In genomic region chr7:112420236-112420945, GRCh38 we compare ENCODE assay signal across 11 cellular contexts. TPM values are rescaled to one million over a fixed set of nuclear protein-coding genes. Genes with fewer than 3 reads are reported as not detected.
DNase-seq lines count a peak whose midpoint lies in the region; ATAC-seq and TF ChIP-seq lines count a peak whose summit lies in the region.
"Had no signal": no experiment of that assay in that cellular context is flagged by ENCODE, and none has a peak within 500 bp of the region (broad histone marks: within the 10 kb centered on the region; RNA-seq: fewer than 3 reads in every experiment).

No MANE protein-coding gene starts in this region.

- in situ Hi-C loops in Caki2 (cut with HindIII; ENCODE audit: low pct_unique_long_range_greater_than_20kb, low sequenced_read_pairs): loop anchor here (25.0 kb wide), 1 partner anchor 333 kb away; no protein-coding TSS in a partner anchor

- H3K36me3 ChIP-seq in neural progenitor cell: no peaks in the 10 kb centered on the region

- H3K4me3 ChIP-seq in neural progenitor cell: no peak overlapping the region

- peaks cover 21% of the 10 kb centered on the region for H3F3A ChIP-seq in neural progenitor cell (ENCODE audit: low read depth)

- H3K27me3 ChIP-seq in neural progenitor cell: no peaks in the 10 kb centered on the region

- no peaks in the 10 kb centered on the region for H3K36me3 Mint-ChIP-seq in neural progenitor cell

- peak overlapping the region; percentile 90 for H3K27ac Mint-ChIP-seq in neural progenitor cell

- H3K4me1 ChIP-seq in neural progenitor cell: peaks cover 37% of the 10 kb centered on the region

- peaks cover 16% of the 10 kb centered on the region for H3K9me3 Mint-ChIP-seq in neural progenitor cell

- TF ChIP-seq CTCF in neural progenitor cell (IDR thresholded peaks at IDR 0.05): no peak

- peak overlapping the region; percentile 25 for H3K4me2 ChIP-seq in neural progenitor cell

- H3K4me1 Mint-ChIP-seq in neural progenitor cell: peaks cover 47% of the 10 kb centered on the region

- H3K9me3 ChIP-seq in neural progenitor cell (ENCODE audit: low read depth): no peaks in the 10 kb centered on the region

- peak overlapping the region; percentile 69 for H3K4me3 Mint-ChIP-seq in neural progenitor cell

- no peak overlapping the region for H3K27ac ChIP-seq in neural progenitor cell

- H3K27me3 Mint-ChIP-seq in neural progenitor cell (ENCODE audit: insufficient read depth, low read depth): peaks cover 2% of the 10 kb centered on the region

- H4K20me1 ChIP-seq in neural progenitor cell (ENCODE audit: low read depth): no peaks in the 10 kb centered on the region

- H2AFZ ChIP-seq in neural progenitor cell (replicated peaks): peak overlapping the region; percentile 56

- no peaks in the 10 kb centered on the region for H3K79me2 ChIP-seq in neural progenitor cell (ENCODE audit: low read depth)

- no peak overlapping the region for H3K9ac ChIP-seq in neural progenitor cell

- ATAC-seq in GM18517 (IDR thresholded peaks at IDR 0.05; ENCODE audit: unreplicated experiment) (no peak), HG03432 (IDR thresholded peaks at IDR 0.05; ENCODE audit: unreplicated experiment) (no peak)

- peak; percentile 26 for DNase-seq in Caki2 (ENCODE audit: low read depth)
- DNase-seq in NCI-H345 treated with DMSO at 0.1 percent for 48 hours (lab: John Stamatoyannopoulos, UW; ENCODE audit: unreplicated experiment): peak; percentile 85
- peak; percentile 9 for DNase-seq in dermis blood vessel endothelial cell
- DNase-seq in neural progenitor cell (ENCODE audit: low spot score): peak; percentile 64
- DNase-seq in LoVo (ENCODE audit: low spot score): no peak
- no peak for DNase-seq in UCSD-AML1 (lab: John Stamatoyannopoulos, UW; ENCODE audit: unreplicated experiment)
- DNase-seq: activated CD4-positive, alpha-beta T cell treated with anti-CD3 and anti-CD28 coated beads, Interleukin-2, amount 50 U/mL, for 48 hours; DND-41; SHP77 treated with DMSO at 0.1 percent for 48 hours had no signal

RNA-seq across cellular contexts. Expression of gene IFRD1, which starts 29.9 kb away (rescaled TPM):
- 21.3 and 37.5 TPM in 2 replicates for total RNA-seq in Caki2 (2014; rRNA removed; shearing (Covaris generic); ENCODE audit: low replicate concordance)
- 34.1 and 55.5 TPM in 2 replicates for total RNA-seq in dermis blood vessel endothelial cell
- 82.2 and 110 TPM in 2 replicates for total RNA-seq in neural progenitor cell (ENCODE audit: low replicate concordance)

Comparison
In these comparisons a context has a peak if more than half of its experiments do, and no peak if none do; other contexts are left out.
1. DNase-seq: peak in Caki2 (single experiment), NCI-H345 treated with DMSO at 0.1 percent for 48 hours (single experiment), dermis blood vessel endothelial cell (single experiment) and neural progenitor cell (single experiment); none in LoVo (single experiment) and UCSD-AML1 (single experiment).